21 cellular contexts compared by ENCODE assay signal in the genomic region with DNA sequence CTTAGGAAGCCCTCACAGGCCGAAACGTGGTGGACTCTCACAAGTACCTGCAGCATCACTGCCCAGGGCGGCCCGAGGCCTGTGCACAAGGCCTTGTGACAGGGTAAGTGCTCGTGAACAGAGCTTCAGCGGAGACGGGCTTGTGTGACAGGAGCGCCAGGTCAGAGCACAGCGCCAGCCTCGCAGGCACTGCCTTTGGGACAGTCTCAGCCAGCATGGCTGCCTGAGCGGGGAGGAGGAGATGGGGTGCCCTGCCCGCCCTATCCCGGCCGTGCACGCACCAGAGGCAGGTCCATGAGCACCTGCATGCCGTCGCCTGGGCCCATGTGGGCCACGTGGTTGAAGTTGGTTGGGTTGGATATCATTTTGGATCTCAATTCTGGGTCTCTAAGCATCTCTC. TPM values are rescaled to one million over a fixed set of nuclear protein-coding genes. Genes with fewer than 3 reads are reported as not detected.
A peak's percentile ranks its signal among the peaks of the same experiment; 100 is the strongest.
DNase-seq lines count a peak whose midpoint lies in the region; FAIRE-seq and TF ChIP-seq lines count a peak whose summit lies in the region.
"Had no signal": no experiment of that assay in that cellular context is flagged by ENCODE, and none has a peak within 500 bp of the region (broad histone marks: within the 10 kb centered on the region; RNA-seq: fewer than 3 reads in every experiment).

No MANE protein-coding gene starts in this region.

- H3K4me1 ChIP-seq in BLaER1 (peaks cover 54% of the 10 kb centered on the region), kidney (ENCODE audit: control insufficient read depth in 1 of 2, insufficient read depth in 1 of 2, low read depth in 1 of 2, low read length in 2 of 2) (no peaks in the 10 kb centered on the region), neuronal stem cell (ENCODE audit: control insufficient read depth in 2 of 2, insufficient read depth in 1 of 2, low read depth in 1 of 2, low read length in 2 of 2) (peaks cover 0 to 5% of the 10 kb centered on the region in 2 donors)

- no peaks in the 10 kb centered on the region for H4K20me1 ChIP-seq in BLaER1

- no peak overlapping the region for H2BK12ac ChIP-seq in neuronal stem cell (ENCODE audit: low read length)

- no peaks in the 10 kb centered on the region for H3K36me3 ChIP-seq in BLaER1
- H3K36me3 ChIP-seq in kidney (ENCODE audit: control insufficient read depth in 1 of 2, insufficient read depth in 2 of 2, low read length in 2 of 2): peaks cover 15 to 32% of the 10 kb centered on the region in 2 donors
- peaks cover 37 to 81% of the 10 kb centered on the region in 2 donors for H3K36me3 ChIP-seq in neuronal stem cell (replicated peaks in 1 of 2; ENCODE audit: control insufficient read depth in 2 of 2, insufficient read depth in 2 of 2, low read length in 2 of 2)

- no CpG with 5 or more reads among the region's 18 CpGs for WGBS in neuronal stem cell (ENCODE audit: extremely low coverage in 2 of 2, insufficient read length in 2 of 2, insufficient replicate concordance in 1 of 2), 2 donors

- POLR2A ChIA-PET in RWPE1 (lab: Yijun Ruan, JAX; ENCODE audit: low non-redundant PET): no interaction called here

- TF ChIP-seq CTCF in RWPE1 (conservative IDR thresholded peaks at IDR 0.05; ENCODE audit: low read depth) (no peak), kidney (IDR thresholded peaks at IDR 0.05; ENCODE audit: borderline replicate concordance, extremely low read depth, insufficient read depth) (no peak)

- H3K23ac ChIP-seq in neuronal stem cell (ENCODE audit: low read depth, low read length, poor library complexity): no peak overlapping the region

- H3K27ac ChIP-seq in BLaER1 (no peak overlapping the region), RWPE1 (peak overlapping the region; percentile 3; the same call in 1 of the 2 replicates), kidney (ENCODE audit: low read depth in 2 of 2, low read length in 2 of 2) (no peak overlapping the region), neuronal stem cell (replicated peaks; ENCODE audit: low read length) (no peak overlapping the region)

- H2AFZ ChIP-seq in neuronal stem cell (ENCODE audit: low read length): no peak overlapping the region

- no peak overlapping the region for H2BK15ac ChIP-seq in neuronal stem cell (ENCODE audit: low read length)

- H3K14ac ChIP-seq in neuronal stem cell (ENCODE audit: low read length): no peak overlapping the region

- H3K18ac ChIP-seq in neuronal stem cell (ENCODE audit: low read length): no peak overlapping the region

- H3K4me2 ChIP-seq in BLaER1: peak overlapping the region; percentile 68
- no peak overlapping the region for H3K4me2 ChIP-seq in neuronal stem cell (ENCODE audit: insufficient read depth, low read length, poor library complexity, severe bottlenecking)

- H2BK5ac ChIP-seq in neuronal stem cell (ENCODE audit: low read length): no peak overlapping the region

- no peak overlapping the region for H2BK120ac ChIP-seq in neuronal stem cell (ENCODE audit: low read depth, low read length)

- no peak overlapping the region for H3K4me3 ChIP-seq in BLaER1
- H3K4me3 ChIP-seq in kidney (ENCODE audit: low read length in 2 of 2): no peak overlapping the region
- peak overlapping the region in 1 of 2 donors; percentile 16 for H3K4me3 ChIP-seq in neuronal stem cell (ENCODE audit: low read length in 2 of 2)

- H3K4ac ChIP-seq in neuronal stem cell (ENCODE audit: low read length): no peak overlapping the region

- H4K91ac ChIP-seq in neuronal stem cell (ENCODE audit: low read depth, low read length, poor library complexity): no peak overlapping the region

- intact Hi-C loops in kidney (cut with DNase I): no loop called here
- intact Hi-C loops in head of caudate nucleus (cut with DNase I): no loop called here

- H3K9me3 ChIP-seq in BLaER1: no peaks in the 10 kb centered on the region
- H3K9me3 ChIP-seq in kidney (ENCODE audit: control insufficient read depth in 1 of 2, low read length in 2 of 2): no peaks in the 10 kb centered on the region
- H3K9me3 ChIP-seq in neuronal stem cell (replicated peaks in 1 of 2; ENCODE audit: control insufficient read depth in 2 of 2, insufficient read depth in 1 of 2, low read depth in 1 of 2, low read length in 2 of 2): no peaks in the 10 kb centered on the region

- no peaks in the 10 kb centered on the region for H3K79me1 ChIP-seq in neuronal stem cell (ENCODE audit: low read depth, low read length)

- no peak for DNase-seq in RWPE1 (ENCODE audit: low spot score)
- peak; percentile 56 for DNase-seq in kidney
- DNase-seq in neuronal stem cell (ENCODE audit: low spot score): no peak
- no peak for DNase-seq in DMS53 treated with DMSO at 0.1 percent for 48 hours (lab: John Stamatoyannopoulos, UW; ENCODE audit: unreplicated experiment)
- DNase-seq in SIG-M5 treated with dmso at 0.1 percent for 504 hours (lab: John Stamatoyannopoulos, UW; ENCODE audit: unreplicated experiment): no peak
- no peak for DNase-seq in amygdala (lab: John Stamatoyannopoulos, UW)
- DNase-seq in head of caudate nucleus: no peak
- DNase-seq: 8988T; C1 segment of cervical spinal cord; CD4-positive, CD25-positive, alpha-beta regulatory T cell; CD8-positive, alpha-beta memory T cell; COR-L47; DMS 273 treated with DMSO at 0.1 percent for 48 hours; DMS79; GDM1; GOT3; H7; HFFc6; IMR-90 had no signal

- H2AK5ac ChIP-seq in neuronal stem cell (ENCODE audit: low read depth, low read length): peak overlapping the region; percentile 83

- H3K27me3 ChIP-seq in BLaER1: no peaks in the 10 kb centered on the region
- H3K27me3 ChIP-seq in neuronal stem cell (ENCODE audit: control insufficient read depth in 3 of 3, insufficient read depth in 3 of 3, low read depth in 1 of 3, low read length in 3 of 3): no peaks in the 10 kb centered on the region

- no peak overlapping the region for H3K9ac ChIP-seq in BLaER1
- no peak overlapping the region for H3K9ac ChIP-seq in kidney (ENCODE audit: low read length in 2 of 2)
- H3K9ac ChIP-seq in neuronal stem cell (ENCODE audit: low read depth, low read length, poor library complexity): no peak overlapping the region

- CTCF ChIA-PET in RWPE1 (lab: Yijun Ruan, JAX): no interaction called here

- H4K8ac ChIP-seq in neuronal stem cell (ENCODE audit: low read depth, low read length): no peak overlapping the region

- no peak for FAIRE-seq in kidney (lab: Jason Lieb, UNC)
- FAIRE-seq: HTR-8/SVneo had no signal

RNA-seq across cellular contexts. Expression of gene AMN, which starts 16.9 kb away (rescaled TPM):
- 58.0 TPM for total RNA-seq in kidney
- polyA plus RNA-seq in kidney (ENCODE audit: insufficient read depth, low read depth, low replicate concordance): 121 TPM
- polyA plus RNA-seq in neuronal stem cell (2013, experiment 1 of 2): 0.46 TPM
- 0.28 TPM for polyA plus RNA-seq in neuronal stem cell (2013, experiment 2 of 2)
- total RNA-seq: HFFc6 had no signal
